ENCODE assay signal across 27 cellular contexts in genomic region chr2:228917195-228917594, GRCh38.
DNase-seq lines count a peak whose midpoint lies in the region; ATAC-seq, FAIRE-seq and TF ChIP-seq lines count a peak whose summit lies in the region.
"Had no signal": no experiment of that assay in that cellular context is flagged by ENCODE, and none has a peak within 500 bp of the region (broad histone marks: within the 10 kb centered on the region; RNA-seq: fewer than 3 reads in every experiment).

No MANE protein-coding gene starts in this region.

- H3K4me1 ChIP-seq in left ventricle myocardium inferior, result no peaks in the 10 kb centered on the region
- H3K4me1 ChIP-seq: Peyer's patch, spleen, suprapubic skin had no signal

- H3K36me3 ChIP-seq in left ventricle myocardium inferior, result no peaks in the 10 kb centered on the region
- H3K36me3 ChIP-seq in bronchial epithelial cell (ENCODE audit: control insufficient read depth, insufficient read depth, low read length), result no peaks in the 10 kb centered on the region
- H3K36me3 ChIP-seq: Peyer's patch, spleen, suprapubic skin had no signal

- H3K9me3 Mint-ChIP-seq in T-cell, result peaks cover 2 to 8% (median 6%) of the 10 kb centered on the region in 3 donors
- H3K9me3 Mint-ChIP-seq: activated naive CD4-positive, alpha-beta T cell treated with anti-CD3 and anti-CD28 coated beads for 36 hours; nephron progenitor cell had no signal

- no peaks in the 10 kb centered on the region for H3K4me1 Mint-ChIP-seq in T-cell
- H3K4me1 Mint-ChIP-seq: brain; CD4-positive, CD25-positive, alpha-beta regulatory T cell had no signal

- CTCF ChIA-PET in T-cell (lab: Charles Lee), result no interaction called here

- H3K36me3 Mint-ChIP-seq in T-cell, result no peaks in the 10 kb centered on the region
- H3K36me3 Mint-ChIP-seq: brain; CD4-positive, CD25-positive, alpha-beta regulatory T cell had no signal

- ATAC-seq in Right ventricle myocardium superior (ENCODE audit: poor library complexity), result peak; percentile 57
- ATAC-seq in T-cell (replicated peaks in 1 of 4), result no peak
- ATAC-seq: HepG2 had no signal

- intact Hi-C loops in Right ventricle myocardium superior (cut with DNase I), result no loop called here
- intact Hi-C loops in left ventricle myocardium inferior (cut with micrococcal nuclease), result no loop called here

- no peaks in the 10 kb centered on the region for H3K27me3 Mint-ChIP-seq in T-cell
- H3K27me3 Mint-ChIP-seq: CD4-positive, CD25-positive, alpha-beta regulatory T cell had no signal

- DNase-seq in Right ventricle myocardium superior, result no peak
- DNase-seq in left ventricle myocardium inferior, result no peak
- DNase-seq in bronchial epithelial cell (ENCODE audit: low read depth), result peak; percentile 3
- DNase-seq in hepatic stellate cell (ENCODE audit: low spot score), result peak; percentile 29
- DNase-seq in NCI-H82 (lab: John Stamatoyannopoulos, UW), result no peak
- no peak for DNase-seq in T-cell
- DNase-seq in HK-2 (ENCODE audit: unreplicated experiment), result no peak
- no peak for DNase-seq in NCI-H524 treated with DMSO at 0.1 percent for 48 hours (lab: John Stamatoyannopoulos, UW)
- DNase-seq: activated CD4-positive, alpha-beta T cell treated with anti-CD3 and anti-CD28 coated beads, Interleukin-2, amount 50 U/mL, for 1 hour; activated naive CD4-positive, alpha-beta T cell treated with anti-CD3 and anti-CD28 coated beads for 36 hours; CD4-positive, CD25-positive, alpha-beta regulatory T cell; dermis blood vessel endothelial cell; DMS153; erythroblast; midbrain; NCI-H1436; NCI-H2171; NCI-H774; nephron progenitor cell; Peyer's patch; spleen; stimulated activated CD8-positive, alpha-beta memory T cell treated with anti-CD3 and anti-CD28 coated beads, Interleukin-4, amount 100 ng/mL, for 48 hours had no signal

- H3K27ac Mint-ChIP-seq in T-cell, result no peak overlapping the region
- H3K27ac Mint-ChIP-seq: activated naive CD4-positive, alpha-beta T cell treated with anti-CD3 and anti-CD28 coated beads for 36 hours; brain; CD4-positive, CD25-positive, alpha-beta regulatory T cell; nephron progenitor cell had no signal

- POLR2A ChIA-PET in T-cell (lab: Charles Lee), result no interaction called here

- no peaks in the 10 kb centered on the region for H3K9me3 ChIP-seq in left ventricle myocardium inferior (replicated peaks)
- H3K9me3 ChIP-seq: Peyer's patch, suprapubic skin had no signal

- no peak overlapping the region for H3K4me3 ChIP-seq in left ventricle myocardium inferior
- H3K4me3 ChIP-seq in bronchial epithelial cell (ENCODE audit: low read depth, low read length), result no peak overlapping the region
- H3K4me3 ChIP-seq: Peyer's patch, spleen, suprapubic skin had no signal

- no peak for FAIRE-seq in bronchial epithelial cell (lab: Jason Lieb, UNC)
- FAIRE-seq: A204.1, HepG2, keratinocyte had no signal

- H3K4me3 Mint-ChIP-seq in T-cell, result no peak overlapping the region
- H3K4me3 Mint-ChIP-seq: activated naive CD4-positive, alpha-beta T cell treated with anti-CD3 and anti-CD28 coated beads for 36 hours; brain; CD4-positive, CD25-positive, alpha-beta regulatory T cell; nephron progenitor cell had no signal

- TF ChIP-seq CTCF in left ventricle myocardium inferior (IDR thresholded peaks at IDR 0.05; ENCODE audit: borderline replicate concordance), result no peak
- no peak for TF ChIP-seq CTCF in bronchial epithelial cell (IDR thresholded peaks at IDR 0.05; ENCODE audit: insufficient read depth, low read length, severe bottlenecking)

- no peak overlapping the region for H3K27ac ChIP-seq in left ventricle myocardium inferior (replicated peaks)
- H3K27ac ChIP-seq: Peyer's patch, spleen, suprapubic skin had no signal

- H3K27me3 ChIP-seq in left ventricle myocardium inferior (ENCODE audit: low read depth) (no peaks in the 10 kb centered on the region), bronchial epithelial cell (ENCODE audit: control insufficient read depth, insufficient read depth, low read length) (no peaks in the 10 kb centered on the region)
- H3K27me3 ChIP-seq: Peyer's patch, spleen, suprapubic skin had no signal

Comparison
In these comparisons a context has a peak if more than half of its experiments do, and no peak if none do; other contexts are left out.
1. DNase-seq: peak in bronchial epithelial cell (single experiment) and hepatic stellate cell (single experiment); none in Right ventricle myocardium superior (single experiment), left ventricle myocardium inferior (single experiment), NCI-H82 (single experiment), T-cell (0 of 34), HK-2 (single experiment) and NCI-H524 treated with DMSO at 0.1 percent for 48 hours (single experiment).